In genomic region chr13:83879431-83880171, GRCh38 we compare ENCODE assay signal across 10 cellular contexts. TPM values are rescaled to one million over a fixed set of nuclear protein-coding genes. Genes with fewer than 3 reads are reported as not detected.
DNase-seq lines count a peak whose midpoint lies in the region; ATAC-seq and TF ChIP-seq lines count a peak whose summit lies in the region.
"Had no signal": no experiment of that assay in that cellular context is flagged by ENCODE, and none has a peak within 500 bp of the region (broad histone marks: within the 10 kb centered on the region; RNA-seq: fewer than 3 reads in every experiment).

No MANE protein-coding gene starts in this region.

- peaks cover 97% of the 10 kb centered on the region for H3K4me1 Mint-ChIP-seq in HFFc6 (ENCODE audit: low read depth)

- H3K79me2 ChIP-seq in smooth muscle cell (ENCODE audit: low read depth), result no peaks in the 10 kb centered on the region

- H3K4me2 ChIP-seq in smooth muscle cell, result peak overlapping the region; percentile 64

- H3K27ac ChIP-seq in iPS-20b (ENCODE audit: low read length) (no peak overlapping the region), smooth muscle cell (ENCODE audit: low read depth) (no peak overlapping the region)

- in situ Hi-C loops in astrocyte of the cerebellum (cut with HindIII; ENCODE audit: low sequenced_read_pairs), result no loop called here
- in situ Hi-C loops in HAP-1 (cut with MboI; ENCODE audit: low sequenced_read_pairs), result no loop called here

- H3K27me3 ChIP-seq in iPS-20b (ENCODE audit: insufficient read depth, low read length) (peaks cover 80% of the 10 kb centered on the region), smooth muscle cell (ENCODE audit: low read depth) (peaks cover 83% of the 10 kb centered on the region), HAP-1 (ENCODE audit: low read depth) (no peaks in the 10 kb centered on the region)

- peak overlapping the region; percentile 67 for H3K27ac Mint-ChIP-seq in HFFc6

- H3K9me3 Mint-ChIP-seq in HFFc6, result peaks cover 9% of the 10 kb centered on the region; the same call in 1 of the 2 replicates

- DNase-seq in HFFc6, result no peak
- DNase-seq in astrocyte of the cerebellum (ENCODE audit: low read depth), result no peak
- DNase-seq in smooth muscle cell (lab: John Stamatoyannopoulos, UW; ENCODE audit: unreplicated experiment), result no peak
- no peak for DNase-seq in HAP-1 (ENCODE audit: low spot score in 2 of 2)
- DNase-seq: NCI-H510A treated with DMSO at 0.1 percent for 48 hours had no signal

- peak overlapping the region; percentile 90 for H3K4me3 Mint-ChIP-seq in HFFc6

- H3K36me3 Mint-ChIP-seq in HFFc6 (ENCODE audit: low read depth), result peaks cover 27% of the 10 kb centered on the region

- TF ChIP-seq CTCF in HFFc6 (IDR thresholded peaks at IDR 0.05) (no peak), astrocyte of the cerebellum (IDR thresholded peaks at IDR 0.05; ENCODE audit: low read depth, low read length, missing control alignments) (no peak), smooth muscle cell (IDR thresholded peaks at IDR 0.05; ENCODE audit: borderline replicate concordance, insufficient read depth, poor library complexity, severe bottlenecking) (no peak)

- H3K4me3 ChIP-seq in astrocyte of the cerebellum (ENCODE audit: low read depth, low read length), result peak overlapping the region; percentile 51
- H3K4me3 ChIP-seq in iPS-20b (ENCODE audit: low read length), result peak overlapping the region; percentile 83
- H3K4me3 ChIP-seq in smooth muscle cell, result peak overlapping the region; percentile 29
- H3K4me3 ChIP-seq in HAP-1, result no peak overlapping the region

- peaks cover 7% of the 10 kb centered on the region; the same call in 1 of the 2 replicates for H3K27me3 Mint-ChIP-seq in HFFc6 (ENCODE audit: insufficient read depth)

- no peaks in the 10 kb centered on the region for H3F3A ChIP-seq in smooth muscle cell (ENCODE audit: low read depth)

- WGBS in smooth muscle cell (ENCODE audit: low lambda C conversion rate), result 18% methylated on average over 33 of the region's 33 CpGs

- no peak for ATAC-seq in GM21528 (IDR thresholded peaks at IDR 0.05; ENCODE audit: low FRiP score, unreplicated experiment)
- ATAC-seq in HG03460 (IDR thresholded peaks at IDR 0.05; ENCODE audit: unreplicated experiment), result no peak
- ATAC-seq in HG03469 (IDR thresholded peaks at IDR 0.05; ENCODE audit: unreplicated experiment), result no peak

- no peaks in the 10 kb centered on the region for H3K9me3 ChIP-seq in iPS-20b (ENCODE audit: insufficient read depth, low read depth, low read length)
- H3K9me3 ChIP-seq in smooth muscle cell (replicated peaks; ENCODE audit: low read depth), result no peaks in the 10 kb centered on the region
- no peaks in the 10 kb centered on the region for H3K9me3 ChIP-seq in HAP-1

- no peak overlapping the region for H2AFZ ChIP-seq in smooth muscle cell (ENCODE audit: low read depth)

- H3K9ac ChIP-seq in iPS-20b (ENCODE audit: low read depth, low read length) (no peak overlapping the region), smooth muscle cell (ENCODE audit: low read depth) (no peak overlapping the region)

- H3K36me3 ChIP-seq in iPS-20b (ENCODE audit: insufficient read depth, low read depth, low read length), result no peaks in the 10 kb centered on the region
- no peaks in the 10 kb centered on the region for H3K36me3 ChIP-seq in smooth muscle cell (ENCODE audit: low read depth)
- no peaks in the 10 kb centered on the region for H3K36me3 ChIP-seq in HAP-1 (replicated peaks)

- H4K20me1 ChIP-seq in smooth muscle cell (ENCODE audit: low read depth), result no peaks in the 10 kb centered on the region

- H3K4me1 ChIP-seq in iPS-20b (ENCODE audit: insufficient read depth, low read length) (peaks cover 26% of the 10 kb centered on the region), smooth muscle cell (ENCODE audit: low read depth) (peaks cover 37% of the 10 kb centered on the region), HAP-1 (no peaks in the 10 kb centered on the region)

RNA-seq across cellular contexts. Expression of gene SLITRK1, which starts 2.7 kb away (rescaled TPM):
- 10 to 100 TPM in 5 of 6 experiments, 1 to 10 TPM in 1; 9.1 to 23.2 (median 11.1) TPM for total RNA-seq in HFFc6 (2021; fragmentation: NEBNext Ultra II Directional; extraction: Animal tissue kit (Norgen Biotek cat#: 25700))
- not detected in 2 replicates for total RNA-seq in smooth muscle cell
- not detected in 2 replicates for polyA plus RNA-seq in smooth muscle cell
- total RNA-seq: lower leg skin had no signal

Comparison
In these comparisons a context has a peak if more than half of its experiments do, and no peak if none do; other contexts are left out.
1. RNA of gene SLITRK1, which starts 2.7 kb away (total RNA-seq): 9.1 to 23.2 TPM in HFFc6; not detected in smooth muscle cell; every median in the first group is over 10 times any median in the second.